In the genomic region with DNA sequence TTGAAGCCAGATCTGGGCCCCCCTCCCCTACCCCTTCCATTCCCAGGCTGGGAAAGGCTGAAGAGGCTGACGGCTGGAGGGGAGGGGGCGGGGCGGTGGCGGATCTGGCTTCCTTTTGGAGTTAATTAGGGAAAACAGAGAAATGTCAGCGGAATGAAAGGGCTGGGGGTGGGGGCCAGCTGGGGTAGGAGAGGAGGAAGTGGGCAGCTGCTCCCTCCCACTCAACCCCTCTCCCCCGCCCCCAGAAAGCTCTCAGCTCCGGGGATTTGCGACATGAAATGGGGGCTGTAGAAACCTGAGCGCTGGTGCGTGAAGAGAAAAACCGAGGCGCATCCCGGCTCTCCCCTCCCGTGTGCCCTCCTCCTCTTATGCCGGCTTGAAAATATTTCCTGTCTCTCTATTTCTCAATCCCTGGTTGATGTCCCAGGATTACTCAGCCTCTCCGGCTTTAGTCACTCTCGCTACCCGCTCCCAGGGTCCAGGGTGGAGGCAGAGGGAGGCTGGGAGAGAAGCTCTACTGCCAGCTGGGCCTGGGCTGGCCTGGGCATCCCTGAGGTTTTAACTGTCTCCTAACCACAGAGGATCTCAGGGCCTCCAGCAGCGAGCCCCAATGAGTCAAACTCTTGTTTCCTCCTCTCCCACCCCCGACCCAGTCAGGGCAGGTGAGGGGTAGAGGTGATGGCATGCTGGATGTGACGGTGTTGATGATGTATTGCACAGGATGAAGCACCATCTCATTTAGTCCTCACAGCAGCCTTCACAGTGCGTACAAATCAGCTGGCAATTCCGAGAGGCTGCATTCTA, we compare ENCODE assay signal across 7 cellular contexts. TPM values are rescaled to one million over a fixed set of nuclear protein-coding genes. Genes with fewer than 3 reads are reported as not detected.
DNase-seq lines count a peak whose midpoint lies in the region; ATAC-seq and TF ChIP-seq lines count a peak whose summit lies in the region.

No MANE protein-coding gene starts in this region.

- peak; percentile 36 for ATAC-seq in left lung

- no peak for TF ChIP-seq CTCF in left lung (IDR thresholded peaks at IDR 0.05)
- no peak for TF ChIP-seq CTCF in tibial artery (IDR thresholded peaks at IDR 0.05)

- peaks cover 14 to 56% of the 10 kb centered on the region in 2 donors for H3K4me1 ChIP-seq in left lung
- H3K4me1 ChIP-seq in tibial artery = peaks cover 0 to 57% (median 41%) of the 10 kb centered on the region in 4 donors

- H3K36me3 ChIP-seq in left lung = peaks cover 0 to 13% of the 10 kb centered on the region in 2 donors
- peaks cover 0 to 30% (median 7%) of the 10 kb centered on the region in 3 donors for H3K36me3 ChIP-seq in tibial artery

- intact Hi-C loops in left lung (cut with DNase I) (no loop called here), tibial artery (cut with DNase I; ENCODE audit: low total_unique reads) (no loop called here)

- TF ChIP-seq POLR2A in GM19193 (IDR thresholded peaks at IDR 0.05; ENCODE audit: extremely low read depth, insufficient read depth, insufficient read length) = peak; percentile 49

- no peak overlapping the region for H3K4me3 ChIP-seq in left lung
- H3K4me3 ChIP-seq in tibial artery = peak overlapping the region; percentile 47 to 54

- H3K9me3 ChIP-seq in left lung = no peaks in the 10 kb centered on the region
- H3K9me3 ChIP-seq in tibial artery = no peaks in the 10 kb centered on the region

- H3K27ac ChIP-seq in caudate nucleus (ENCODE audit: low read depth, low read length) (peak overlapping the region; percentile 78), left lung (peak overlapping the region; percentile 66 to 85), tibial artery (peak overlapping the region; percentile 91 to 95)

- H3K27me3 ChIP-seq in left lung (peaks cover 0 to 9% of the 10 kb centered on the region in 2 donors), tibial artery (no peaks in the 10 kb centered on the region)

- DNase-seq in NCI-H2227 (lab: John Stamatoyannopoulos, UW; ENCODE audit: unreplicated experiment) (peak; percentile 61), caudate nucleus (lab: John Stamatoyannopoulos, UW) (peak in 24 of 61 donors; percentile 21 to 82 (median 55)), left lung (no peak), tibial artery (peak; percentile 87 to 92), NCI-H510A (lab: John Stamatoyannopoulos, UW) (no peak)
- DNase-seq in central memory CD4-positive, alpha-beta T cell = no peak

RNA-seq across cellular contexts. Expression of gene PCDHGC5, which starts 20.1 kb away (rescaled TPM):
- total RNA-seq in left lung = 1 to 10 TPM; 1.4 to 1.9 TPM

RNA-seq across cellular contexts. Expression of gene PCDHGC4, which starts 24.2 kb away (rescaled TPM):
- 1 to 10 TPM in 1 of 2 donors, under 1 TPM in 1; 0.79 to 2.5 TPM for total RNA-seq in left lung

RNA-seq across cellular contexts. Expression of gene PCDHGC3, which starts 33.2 kb away (rescaled TPM):
- 100 to 1,000 TPM in 1 of 2 donors, 10 to 100 TPM in 1; 65.4 to 101 TPM for total RNA-seq in left lung

Comparison
In these comparisons a context has a peak if more than half of its experiments do, and no peak if none do; other contexts are left out.
1. DNase-seq: peak in NCI-H2227 (single experiment) and tibial artery (2 of 2); none in left lung (0 of 2), central memory CD4-positive, alpha-beta T cell (single experiment) and NCI-H510A (single experiment).
2. H3K4me3 ChIP-seq: peak in tibial artery (2 of 2); none in left lung (0 of 2).
3. Peak in every context shown above with its lines, with median percentiles within 50 percentile points of each other: H3K27ac ChIP-seq.